In genomic region chr18:31702449-31702848, GRCh38 we compare ENCODE assay signal across 27 cellular contexts. TPM values are rescaled to one million over a fixed set of nuclear protein-coding genes. Genes with fewer than 3 reads are reported as not detected.
"Had no signal": no experiment of that assay in that cellular context is flagged by ENCODE, and none has a peak within 500 bp of the region (broad histone marks: within the 10 kb centered on the region; RNA-seq: fewer than 3 reads in every experiment).

No MANE protein-coding gene starts in this region.

- H3K4me3 Mint-ChIP-seq: activated CD4-positive, alpha-beta T cell treated with anti-CD3 and anti-CD28 coated beads for 36 hours; activated CD8-positive, alpha-beta T cell treated with anti-CD3 and anti-CD28 coated beads, Interleukin-2, amount 10 ng/mL, durations not matched to agents 7 days and 5 days; activated naive CD4-positive, alpha-beta T cell treated with anti-CD3 and anti-CD28 coated beads, Interleukin-2, amount 50 U/mL, for 24 hours; activated T-helper 1 cell treated with anti-CD3 and anti-CD28 coated beads, Interleukin-12 subunit alpha, Interleukin-12 subunit beta, Interleukin-2, Interleukin-4 antibody, amounts not matched to agents 30 ng/mL and 10 ng/mL and 1 ng/mL, durations not matched to agents 14 hours and 24 hours and 36 hours; T-helper 17 cell had no signal

- H3K36me3 ChIP-seq: breast epithelium had no signal

- H3K27me3 ChIP-seq: breast epithelium had no signal

- H3K36me3 Mint-ChIP-seq: activated naive CD4-positive, alpha-beta T cell treated with anti-CD3 and anti-CD28 coated beads, Interleukin-2, amount 50 U/mL, for 24 hours had no signal

- H3K27ac ChIP-seq: breast epithelium, PC-9, VCaP had no signal

- H3K27ac Mint-ChIP-seq: activated CD4-positive, alpha-beta T cell treated with anti-CD3 and anti-CD28 coated beads for 36 hours; activated CD8-positive, alpha-beta T cell treated with anti-CD3 and anti-CD28 coated beads, Interleukin-2, amount 10 ng/mL, durations not matched to agents 7 days and 5 days; activated naive CD4-positive, alpha-beta T cell treated with anti-CD3 and anti-CD28 coated beads, Interleukin-2, amount 50 U/mL, for 24 hours; activated T-helper 1 cell treated with anti-CD3 and anti-CD28 coated beads, Interleukin-12 subunit alpha, Interleukin-12 subunit beta, Interleukin-2, Interleukin-4 antibody, amounts not matched to agents 30 ng/mL and 10 ng/mL and 1 ng/mL, durations not matched to agents 14 hours and 24 hours and 36 hours; T-helper 17 cell had no signal

- H3K4me1 ChIP-seq: breast epithelium had no signal

- ATAC-seq: activated CD4-positive, alpha-beta T cell treated with anti-CD3 and anti-CD28 coated beads for 36 hours; activated CD8-positive, alpha-beta T cell treated with anti-CD3 and anti-CD28 coated beads, Interleukin-2, amount 10 ng/mL, durations not matched to agents 7 days and 5 days; T-helper 17 cell had no signal

- H3K4me3 ChIP-seq: breast epithelium, PC-9 had no signal

- H3K9me3 Mint-ChIP-seq: activated naive CD4-positive, alpha-beta T cell treated with anti-CD3 and anti-CD28 coated beads, Interleukin-2, amount 50 U/mL, for 24 hours; activated T-helper 1 cell treated with anti-CD3 and anti-CD28 coated beads, Interleukin-12 subunit alpha, Interleukin-12 subunit beta, Interleukin-2, Interleukin-4 antibody, amounts not matched to agents 30 ng/mL and 10 ng/mL and 1 ng/mL, durations not matched to agents 14 hours and 24 hours and 36 hours had no signal

- DNase-seq: activated CD4-positive, alpha-beta T cell treated with anti-CD3 and anti-CD28 coated beads for 36 hours; activated CD4-positive, alpha-beta T cell treated with anti-CD3 and anti-CD28 coated beads, Interleukin-2, amount 50 U/mL, for 4 hours; activated CD8-positive, alpha-beta memory T cell treated with anti-CD3 and anti-CD28 coated beads, Interleukin-2, amount 50 U/mL, for 48 hours; activated CD8-positive, alpha-beta T cell treated with anti-CD3 and anti-CD28 coated beads, Interleukin-2, amount 10 ng/mL, durations not matched to agents 7 days and 5 days; activated effector memory CD4-positive, alpha-beta T cell treated with Interleukin-2 at 50 U/mL for 16 hours; activated naive CD4-positive, alpha-beta T cell; activated T-cell treated with anti-CD3 and anti-CD28 coated beads, Interleukin-2, amount 50 U/mL, for 1 hour; aorta; caudate nucleus; KG1; NCI-H1105 treated with DMSO at 0.1 percent for 48 hours; NCI-H1436 treated with DMSO at 0.1 percent for 48 hours; NCI-H187; NCI-H2081; NCI-H446; NCI-H524; PC-9; SHP77 treated with DMSO at 0.1 percent for 48 hours; T-helper 17 cell; T1000 had no signal

- H3K27me3 Mint-ChIP-seq: activated CD4-positive, alpha-beta T cell treated with anti-CD3 and anti-CD28 coated beads for 36 hours had no signal

- H2AFZ ChIP-seq: PC-9 had no signal

- H3K4me2 ChIP-seq: PC-9 had no signal

RNA-seq across cellular contexts. Expression of gene B4GALT6, which starts 18.1 kb away (rescaled TPM):
- total RNA-seq: LHCN-M2 had no signal

RNA-seq across cellular contexts. Expression of gene SLC25A52, which starts 58.2 kb away (rescaled TPM):
- total RNA-seq: activated CD4-positive, alpha-beta T cell treated with anti-CD3 and anti-CD28 coated beads for 36 hours; activated CD8-positive, alpha-beta T cell treated with anti-CD3 and anti-CD28 coated beads, Interleukin-2, amount 10 ng/mL, durations not matched to agents 7 days and 5 days; activated T-helper 1 cell treated with anti-CD3 and anti-CD28 coated beads, Interleukin-12 subunit alpha, Interleukin-12 subunit beta, Interleukin-2, Interleukin-4 antibody, amounts not matched to agents 30 ng/mL and 10 ng/mL and 1 ng/mL, durations not matched to agents 14 hours and 24 hours and 36 hours; LHCN-M2; MCF 10A; PC-9; SK-MEL-5; T-helper 17 cell had no signal
- polyA plus RNA-seq: aorta had no signal
